ENCODE assay signal across 17 cellular contexts in genomic region chr6:82381278-82381677, GRCh38.
A peak's percentile ranks its signal among the peaks of the same experiment; 100 is the strongest.
DNase-seq lines count a peak whose midpoint lies in the region; ATAC-seq and TF ChIP-seq lines count a peak whose summit lies in the region.
"Had no signal": no experiment of that assay in that cellular context is flagged by ENCODE, and none has a peak within 500 bp of the region (broad histone marks: within the 10 kb centered on the region; RNA-seq: fewer than 3 reads in every experiment).

No MANE protein-coding gene starts in this region.

- peak overlapping the region; percentile 57 for H3K4me2 ChIP-seq in MM.1S (ENCODE audit: low read depth, low read length)

- ATAC-seq in GM18907 (IDR thresholded peaks at IDR 0.05; ENCODE audit: unreplicated experiment): peak; percentile 88
- ATAC-seq in GM21528 (IDR thresholded peaks at IDR 0.05; ENCODE audit: low FRiP score, unreplicated experiment): peak; percentile 86
- ATAC-seq in HG03039 (IDR thresholded peaks at IDR 0.05; ENCODE audit: unreplicated experiment): peak; percentile 72

- H3K27ac ChIP-seq in MM.1S (ENCODE audit: low read length): no peak overlapping the region; the same call in 1 of the 2 replicates
- H3K27ac ChIP-seq: coronary artery, tibial nerve had no signal

- H3K9ac ChIP-seq in MM.1S (ENCODE audit: low read length): no peak overlapping the region

- H2AFZ ChIP-seq in MM.1S (ENCODE audit: low read length): no peak overlapping the region

- no peaks in the 10 kb centered on the region for H3K9me3 ChIP-seq in MM.1S (replicated peaks; ENCODE audit: insufficient read depth, low read length)
- H3K9me3 ChIP-seq: tibial nerve had no signal

- peak; percentile 43 for DNase-seq in MM.1S
- DNase-seq in foreskin melanocyte: no peak
- DNase-seq in NCI-H2029 treated with DMSO at 0.1 percent for 48 hours (lab: John Stamatoyannopoulos, UW): no peak
- DNase-seq in OCI-M1 (lab: John Stamatoyannopoulos, UW): no peak
- no peak for DNase-seq in DMS79 treated with DMSO at 0.1 percent for 48 hours (lab: John Stamatoyannopoulos, UW)
- DNase-seq: activated B cell treated with CpG ODN at 0.5 μM for 24 hours; activated T-cell treated with anti-CD3 and anti-CD28 coated beads, Interleukin-2, amount 50 U/mL, for 1 hour; amygdala; NCI-H2227 treated with DMSO at 0.1 percent for 48 hours; small intestine; SW 1271 had no signal

- peaks cover 11% of the 10 kb centered on the region; the same call in 1 of the 2 replicates for H3F3A ChIP-seq in MM.1S (ENCODE audit: insufficient read depth, low read length)

- H3K36me3 ChIP-seq in MM.1S (replicated peaks; ENCODE audit: insufficient read depth, low read length): no peaks in the 10 kb centered on the region
- H3K36me3 ChIP-seq: tibial nerve had no signal

- H3K79me2 ChIP-seq in MM.1S (ENCODE audit: low read length): no peaks in the 10 kb centered on the region

- no peak overlapping the region; the same call in 1 of the 2 replicates for H3K4me3 ChIP-seq in MM.1S (ENCODE audit: low read length)
- H3K4me3 ChIP-seq: coronary artery, lung, tibial nerve had no signal

- TF ChIP-seq CTCF in MM.1S (IDR thresholded peaks at IDR 0.05; ENCODE audit: low read length): no peak

- peaks cover 40% of the 10 kb centered on the region for H3K4me1 ChIP-seq in MM.1S (ENCODE audit: low read length)
- H3K4me1 ChIP-seq: tibial nerve had no signal

- H3K9me2 ChIP-seq in MM.1S (replicated peaks; ENCODE audit: insufficient read depth, low read length): no peaks in the 10 kb centered on the region

- no peaks in the 10 kb centered on the region for H4K20me1 ChIP-seq in MM.1S (ENCODE audit: insufficient read depth, low read length)

- no peaks in the 10 kb centered on the region for H3K27me3 ChIP-seq in MM.1S (replicated peaks; ENCODE audit: insufficient read depth, low read length)
- H3K27me3 ChIP-seq: tibial nerve had no signal
